ENCODE assay signal across 17 cellular contexts in the genomic region with DNA sequence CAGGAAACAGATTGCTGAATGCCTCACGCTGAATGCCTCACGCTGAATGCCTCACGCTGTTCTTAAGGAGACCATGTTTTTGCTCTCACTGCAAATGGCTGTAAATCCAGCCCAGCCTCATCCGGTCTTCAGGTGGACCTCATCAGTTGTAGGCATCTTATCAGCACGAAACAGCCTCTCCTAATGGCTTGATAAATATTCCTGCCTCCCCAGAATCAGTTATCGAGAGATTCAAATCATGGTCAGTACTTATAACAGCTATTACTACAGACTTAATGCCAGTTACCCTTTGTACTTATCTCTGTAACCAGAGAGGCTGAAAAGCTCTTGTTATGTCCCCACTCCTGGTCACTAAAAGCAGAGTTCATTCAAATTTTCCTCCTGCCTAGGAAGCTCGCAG.
"Had no signal": no experiment of that assay in that cellular context is flagged by ENCODE, and none has a peak within 500 bp of the region (broad histone marks: within the 10 kb centered on the region; RNA-seq: fewer than 3 reads in every experiment).

No MANE protein-coding gene starts in this region.

- H3K9me3 Mint-ChIP-seq: activated T-cell treated with anti-CD3 and anti-CD28 coated beads, Interleukin-2, amount 50 U/mL, for 4 hours; memory B cell had no signal

- FAIRE-seq: islet of Langerhans, pancreas had no signal

- H3K4me1 Mint-ChIP-seq: activated CD8-positive, alpha-beta memory T cell treated with anti-CD3 and anti-CD28 coated beads, Interleukin-2, amount 10 ng/mL, durations not matched to agents 7 days and 5 days; memory B cell had no signal

- H3K4me3 ChIP-seq: dorsolateral prefrontal cortex, left lung, pancreas, stomach, thoracic aorta had no signal

- H3K36me3 Mint-ChIP-seq: activated CD8-positive, alpha-beta memory T cell treated with anti-CD3 and anti-CD28 coated beads, Interleukin-2, amount 10 ng/mL, durations not matched to agents 7 days and 5 days; activated naive CD8-positive, alpha-beta T cell; memory B cell had no signal

- DNase-seq: activated CD4-positive, alpha-beta T cell treated with anti-CD3 and anti-CD28 coated beads, Interleukin-2, amount 50 U/mL, for 48 hours; activated CD8-positive, alpha-beta memory T cell treated with anti-CD3 and anti-CD28 coated beads, Interleukin-2, amount 10 ng/mL, durations not matched to agents 7 days and 5 days; activated effector memory CD4-positive, alpha-beta T cell treated with anti-CD3 and anti-CD28 coated beads, Interleukin-2, amount 50 U/mL, for 16 hours; activated T-cell treated with anti-CD3 and anti-CD28 coated beads, Interleukin-2, amount 50 U/mL, for 4 hours; cerebellar nuclear complex; dorsolateral prefrontal cortex; foreskin keratinocyte; left lung; pancreas; stimulated activated CD4-positive, alpha-beta T cell treated with anti-CD3 and anti-CD28 coated beads, Interleukin-4, amount 100 ng/mL, for 1 hour; stomach; T-helper 9 cell had no signal

- H3K4me1 ChIP-seq: left lung, pancreas had no signal

- H3K4me3 Mint-ChIP-seq: activated CD8-positive, alpha-beta memory T cell treated with anti-CD3 and anti-CD28 coated beads, Interleukin-2, amount 10 ng/mL, durations not matched to agents 7 days and 5 days; activated naive CD8-positive, alpha-beta T cell; activated T-cell treated with anti-CD3 and anti-CD28 coated beads, Interleukin-2, amount 50 U/mL, for 4 hours; memory B cell had no signal

- H3K27ac ChIP-seq: dorsolateral prefrontal cortex, foreskin keratinocyte, left lung, pancreas, stomach, thoracic aorta had no signal

- H3K27me3 ChIP-seq: dorsolateral prefrontal cortex, foreskin keratinocyte, left lung, pancreas, stomach had no signal

- H3K36me3 ChIP-seq: left lung, pancreas, stomach, thoracic aorta had no signal

- ATAC-seq: activated CD4-positive, CD25-positive, alpha-beta regulatory T cell treated with anti-CD3 and anti-CD28 coated beads, Interleukin-2, amount 50 U/mL, for 24 hours; activated CD8-positive, alpha-beta memory T cell treated with anti-CD3 and anti-CD28 coated beads, Interleukin-2, amount 10 ng/mL, durations not matched to agents 7 days and 5 days; activated T-cell treated with anti-CD3 and anti-CD28 coated beads, Interleukin-2, amount 50 U/mL, for 4 hours; foreskin keratinocyte; left lung; pancreas had no signal

- H3K27me3 Mint-ChIP-seq: activated CD8-positive, alpha-beta memory T cell treated with anti-CD3 and anti-CD28 coated beads, Interleukin-2, amount 10 ng/mL, durations not matched to agents 7 days and 5 days; activated naive CD8-positive, alpha-beta T cell had no signal

- H3K27ac Mint-ChIP-seq: activated CD8-positive, alpha-beta memory T cell treated with anti-CD3 and anti-CD28 coated beads, Interleukin-2, amount 10 ng/mL, durations not matched to agents 7 days and 5 days; activated naive CD8-positive, alpha-beta T cell; memory B cell had no signal

- H3K9me3 ChIP-seq: left lung, pancreas, stomach, thoracic aorta had no signal
